ENCODE assay signal across 8 cellular contexts in genomic region chr5:157761690-157762611, GRCh38. TPM values are rescaled to one million over a fixed set of nuclear protein-coding genes. Genes with fewer than 3 reads are reported as not detected.
DNase-seq lines count a peak whose midpoint lies in the region; ATAC-seq and TF ChIP-seq lines count a peak whose summit lies in the region.

No MANE protein-coding gene starts in this region.

- H3K36me3 ChIP-seq in heart right ventricle (peaks cover 0 to 29% (median 0%) of the 10 kb centered on the region in 9 donors), psoas muscle (ENCODE audit: insufficient read depth in 1 of 2, low read depth in 1 of 2) (peaks cover 3 to 5% of the 10 kb centered on the region in 2 donors)

- TF ChIP-seq CTCF in activated CD8-positive, alpha-beta T cell treated with anti-CD3 and anti-CD28 coated beads for 36 hours (IDR thresholded peaks at IDR 0.05) = peak; percentile 82
- TF ChIP-seq CTCF in heart right ventricle (IDR thresholded peaks at IDR 0.05) = peak; percentile 46 to 85 (median 81)
- TF ChIP-seq CTCF in psoas muscle (IDR thresholded peaks at IDR 0.05) = peak; percentile 86

- H3K4me1 ChIP-seq in heart right ventricle (peaks cover 0 to 5% (median 0%) of the 10 kb centered on the region in 9 donors), psoas muscle (no peaks in the 10 kb centered on the region)

- H3K4me3 Mint-ChIP-seq in activated CD8-positive, alpha-beta T cell treated with anti-CD3 and anti-CD28 coated beads for 36 hours = no peak overlapping the region

- ATAC-seq in GM18519 (IDR thresholded peaks at IDR 0.05; ENCODE audit: low FRiP score, unreplicated experiment) (peak; percentile 78), HG03097 (IDR thresholded peaks at IDR 0.05; ENCODE audit: low FRiP score, unreplicated experiment) (peak; percentile 57), heart right ventricle (peak; percentile 42 to 89 (median 68)), psoas muscle (peak; percentile 77 to 87 (median 81)), HG03039 (IDR thresholded peaks at IDR 0.05; ENCODE audit: unreplicated experiment) (no peak)
- ATAC-seq in activated CD8-positive, alpha-beta T cell treated with anti-CD3 and anti-CD28 coated beads for 36 hours = peak; percentile 88

- H3K27ac ChIP-seq in heart right ventricle (no peak overlapping the region), psoas muscle (no peak overlapping the region)

- H3K36me3 Mint-ChIP-seq in activated CD8-positive, alpha-beta T cell treated with anti-CD3 and anti-CD28 coated beads for 36 hours (ENCODE audit: low read depth) = no peaks in the 10 kb centered on the region

- H3K27me3 ChIP-seq in heart right ventricle (no peaks in the 10 kb centered on the region), psoas muscle (ENCODE audit: insufficient read depth in 3 of 3, low read length in 2 of 3) (no peaks in the 10 kb centered on the region)

- H3K4me1 Mint-ChIP-seq in activated CD8-positive, alpha-beta T cell treated with anti-CD3 and anti-CD28 coated beads for 36 hours (ENCODE audit: low read depth) = peaks cover 4% of the 10 kb centered on the region

- intact Hi-C loops in activated CD8-positive, alpha-beta T cell treated with anti-CD3 and anti-CD28 coated beads for 36 hours (cut with micrococcal nuclease) = loop anchor here (5.0 kb wide), 2 partner anchors 185 to 235 kb away; no protein-coding TSS in a partner anchor
- intact Hi-C loops in heart right ventricle (cut with DNase I) = loop anchor here (2.0 to 10.0 kb wide), 4 partner anchors 1343 to 1373 kb away; no protein-coding TSS in a partner anchor
- intact Hi-C loops in psoas muscle (cut with DNase I) = loop anchor here in 1 of 2 donors (5.0 to 10.0 kb wide), 2 partner anchors 185 to 1373 kb away; no protein-coding TSS in a partner anchor

- no peaks in the 10 kb centered on the region for H3K27me3 Mint-ChIP-seq in activated CD8-positive, alpha-beta T cell treated with anti-CD3 and anti-CD28 coated beads for 36 hours

- 37 to 38% methylated on average over 10 of the region's 10 CpGs for WGBS in heart right ventricle, 2 donors
- 31 to 37% (median 34%) methylated on average over 10 of the region's 10 CpGs for WGBS in psoas muscle, 3 donors

- DNase-seq in COLO668 (lab: John Stamatoyannopoulos, UW; ENCODE audit: unreplicated experiment) (peak; percentile 1), NCI-H345 (lab: John Stamatoyannopoulos, UW) (peak; percentile 78), heart right ventricle (peak in 1 of 2 donors; percentile 35), psoas muscle (no peak)
- DNase-seq in activated CD8-positive, alpha-beta T cell treated with anti-CD3 and anti-CD28 coated beads for 36 hours = peak; percentile 25

- H3K27ac Mint-ChIP-seq in activated CD8-positive, alpha-beta T cell treated with anti-CD3 and anti-CD28 coated beads for 36 hours = no peak overlapping the region

- no peaks in the 10 kb centered on the region for H3K9me3 ChIP-seq in heart right ventricle
- H3K9me3 ChIP-seq in psoas muscle = no peaks in the 10 kb centered on the region

- CTCF ChIA-PET in activated CD8-positive, alpha-beta T cell treated with anti-CD3 and anti-CD28 coated beads for 36 hours (lab: Charles Lee) = interaction anchor here (0.6 to 7.4 kb wide), 39 partner anchors 9 to 1371 kb away, joined by 3 to 53 read pairs (median 4); partner anchors contain the start of gene LSM11

- POLR2A ChIA-PET in activated CD8-positive, alpha-beta T cell treated with anti-CD3 and anti-CD28 coated beads for 36 hours (lab: Charles Lee) = no interaction called here

- H3K9me3 Mint-ChIP-seq in activated CD8-positive, alpha-beta T cell treated with anti-CD3 and anti-CD28 coated beads for 36 hours = no peaks in the 10 kb centered on the region

- H3K4me3 ChIP-seq in heart right ventricle (no peak overlapping the region), psoas muscle (no peak overlapping the region)

RNA-seq across cellular contexts. Expression of gene LSM11, which starts 18.4 kb away (rescaled TPM):
- 1 to 10 TPM; 7.0 to 7.3 TPM for total RNA-seq in activated CD8-positive, alpha-beta T cell treated with anti-CD3 and anti-CD28 coated beads for 36 hours
- total RNA-seq in heart right ventricle (1 to 10 TPM in 9 of 10 donors, under 1 TPM in 1; 0.98 to 2.2 (median 1.7) TPM), psoas muscle (1 to 10 TPM; 1.0 to 1.9 (median 1.8) TPM)
- polyA plus RNA-seq in heart right ventricle (1 to 10 TPM in 1 of 2 donors, under 1 TPM in 1; 0.66 to 1.4 TPM), psoas muscle (1 to 10 TPM; 1.2 to 2.2 (median 2.2) TPM)

RNA-seq across cellular contexts. Expression of gene THG1L, which starts 30.7 kb away (rescaled TPM):
- total RNA-seq in activated CD8-positive, alpha-beta T cell treated with anti-CD3 and anti-CD28 coated beads for 36 hours = 10 to 100 TPM; 24.9 to 26.6 TPM
- total RNA-seq in heart right ventricle (1 to 10 TPM; 3.4 to 9.5 (median 6.2) TPM), psoas muscle (1 to 10 TPM; 5.7 to 6.7 (median 6.5) TPM)
- polyA plus RNA-seq in heart right ventricle (10 to 100 TPM in 1 of 2 donors, 1 to 10 TPM in 1; 6.4 to 11.9 TPM), psoas muscle (1 to 10 TPM; 3.0 to 4.1 (median 3.8) TPM)

Comparison
In these comparisons a context has a peak if more than half of its experiments do, and no peak if none do; other contexts are left out.
1. DNase-seq: peak in COLO668 (single experiment), NCI-H345 (single experiment) and activated CD8-positive, alpha-beta T cell treated with anti-CD3 and anti-CD28 coated beads for 36 hours (single experiment); none in psoas muscle (0 of 2).
2. Peak in every context shown above with its lines, with median percentiles within 50 percentile points of each other: CTCF ChIP-seq.